ENCODE assay signal across 11 cellular contexts in genomic region chr7:140641532-140642191, GRCh38. TPM values are rescaled to one million over a fixed set of nuclear protein-coding genes. Genes with fewer than 3 reads are reported as not detected.
DNase-seq lines count a peak whose midpoint lies in the region; ATAC-seq and TF ChIP-seq lines count a peak whose summit lies in the region.
"Had no signal": no experiment of that assay in that cellular context is flagged by ENCODE, and none has a peak within 500 bp of the region (broad histone marks: within the 10 kb centered on the region; RNA-seq: fewer than 3 reads in every experiment).

No MANE protein-coding gene starts in this region.

- CTCF ChIA-PET in OCI-LY7 (lab: Charles Lee; ENCODE audit: unreplicated experiment): interaction anchor here (0.6 kb wide), 1 partner anchor 290 kb away, joined by 4 read pairs; no protein-coding TSS in a partner anchor

- no peaks in the 10 kb centered on the region for H3K9me3 ChIP-seq in mesodermal cell (ENCODE audit: control insufficient read depth, low read length)
- H3K9me3 ChIP-seq in tibial nerve: no peaks in the 10 kb centered on the region
- no peaks in the 10 kb centered on the region for H3K9me3 ChIP-seq in OCI-LY7 (ENCODE audit: low read length)

- H3K27me3 Mint-ChIP-seq in activated naive CD8-positive, alpha-beta T cell: peaks cover 31% of the 10 kb centered on the region
- H3K27me3 Mint-ChIP-seq in activated naive CD8-positive, alpha-beta T cell treated with anti-CD3 and anti-CD28 coated beads for 36 hours: peaks cover 63% of the 10 kb centered on the region

- H3K4me3 ChIP-seq in mesodermal cell (ENCODE audit: extremely low read depth, insufficient read depth, low read length, poor library complexity, severe bottlenecking) (peak overlapping the region; percentile 50), tibial nerve (peak overlapping the region in 3 of 4 donors; percentile 51 to 79 (median 66)), OCI-LY7 (ENCODE audit: low read depth, low read length, poor library complexity, severe bottlenecking) (no peak overlapping the region)

- no peaks in the 10 kb centered on the region for H3K36me3 Mint-ChIP-seq in activated naive CD8-positive, alpha-beta T cell
- no peaks in the 10 kb centered on the region for H3K36me3 Mint-ChIP-seq in activated naive CD8-positive, alpha-beta T cell treated with anti-CD3 and anti-CD28 coated beads for 36 hours
- H3K36me3 Mint-ChIP-seq: activated CD8-positive, alpha-beta memory T cell treated with anti-CD3 and anti-CD28 coated beads, Interleukin-2, amount 10 ng/mL, durations not matched to agents 7 days and 5 days; stimulated activated memory B cell treated with anti-CD40 and anti-IgM and Interleukin-4, amounts not matched to agents 10 μg/mL and 1 μg/mL and 100 μg/mL, for 72 hours had no signal

- intact Hi-C loops in OCI-LY7 (cut with micrococcal nuclease; ENCODE audit: unreplicated experiment): no loop called here

- H2AFZ ChIP-seq in OCI-LY7 (ENCODE audit: low read length): no peak overlapping the region

- H3K27me3 ChIP-seq in tibial nerve: peaks cover 0 to 26% of the 10 kb centered on the region in 2 donors

- peaks cover 16% of the 10 kb centered on the region for H3K4me1 Mint-ChIP-seq in activated naive CD8-positive, alpha-beta T cell (ENCODE audit: low read depth)
- peaks cover 10% of the 10 kb centered on the region for H3K4me1 Mint-ChIP-seq in activated naive CD8-positive, alpha-beta T cell treated with anti-CD3 and anti-CD28 coated beads for 36 hours

- H3K4me2 ChIP-seq in OCI-LY7 (ENCODE audit: low read length): no peak overlapping the region

- BruUV-seq in OCI-LY7 (replicated peaks; lab: Mats Ljungman, UMichigan): no TSS peak

- no peaks in the 10 kb centered on the region for H3K9me3 Mint-ChIP-seq in activated naive CD8-positive, alpha-beta T cell (ENCODE audit: low read depth)
- H3K9me3 Mint-ChIP-seq in activated naive CD8-positive, alpha-beta T cell treated with anti-CD3 and anti-CD28 coated beads for 36 hours: no peaks in the 10 kb centered on the region
- H3K9me3 Mint-ChIP-seq: stimulated activated memory B cell treated with anti-CD40 and anti-IgM and Interleukin-4, amounts not matched to agents 10 μg/mL and 1 μg/mL and 100 μg/mL, for 72 hours had no signal

- ATAC-seq in GM18907 (IDR thresholded peaks at IDR 0.05; ENCODE audit: unreplicated experiment): no peak

- H4K20me1 ChIP-seq in OCI-LY7 (ENCODE audit: insufficient read depth, low read length): no peaks in the 10 kb centered on the region

- H3K27ac Mint-ChIP-seq in activated naive CD8-positive, alpha-beta T cell: no peak overlapping the region
- no peak overlapping the region for H3K27ac Mint-ChIP-seq in activated naive CD8-positive, alpha-beta T cell treated with anti-CD3 and anti-CD28 coated beads for 36 hours
- H3K27ac Mint-ChIP-seq: activated CD8-positive, alpha-beta memory T cell treated with anti-CD3 and anti-CD28 coated beads, Interleukin-2, amount 10 ng/mL, durations not matched to agents 7 days and 5 days; stimulated activated memory B cell treated with anti-CD40 and anti-IgM and Interleukin-4, amounts not matched to agents 10 μg/mL and 1 μg/mL and 100 μg/mL, for 72 hours had no signal

- no peaks in the 10 kb centered on the region for H3K79me2 ChIP-seq in OCI-LY7 (ENCODE audit: insufficient read depth, low read depth, low read length)

- peaks cover 24% of the 10 kb centered on the region for H3K4me1 ChIP-seq in mesodermal cell (ENCODE audit: control insufficient read depth, insufficient read depth, low read length, poor library complexity, severe bottlenecking)
- peaks cover 0 to 51% (median 20%) of the 10 kb centered on the region in 4 donors for H3K4me1 ChIP-seq in tibial nerve
- H3K4me1 ChIP-seq in OCI-LY7 (ENCODE audit: insufficient read depth, low read length, poor library complexity, severe bottlenecking): peaks cover 5% of the 10 kb centered on the region

- TF ChIP-seq CTCF in tibial nerve (IDR thresholded peaks at IDR 0.05) (no peak), OCI-LY7 (conservative IDR thresholded peaks at IDR 0.05; ENCODE audit: low read length) (no peak)

- 62% methylated on average over 8 to 11 of the region's 14 CpGs for WGBS in mesodermal cell (ENCODE audit: insufficient coverage in 2 of 2), 2 experiments
- WGBS in tibial nerve, 2 donors: 68% methylated on average over 14 of the region's 14 CpGs

- no peak for TF ChIP-seq EP300 in tibial nerve (IDR thresholded peaks at IDR 0.05)

- TF ChIP-seq POLR2A in tibial nerve (IDR thresholded peaks at IDR 0.05): no peak

- POLR2A ChIA-PET in OCI-LY7 (lab: Charles Lee): interaction anchor here (0.6 kb wide), 1 partner anchor 154 kb away, joined by 4 read pairs; no protein-coding TSS in a partner anchor

- H3K4me3 Mint-ChIP-seq in activated naive CD8-positive, alpha-beta T cell: peak overlapping the region; percentile 33
- H3K4me3 Mint-ChIP-seq in activated naive CD8-positive, alpha-beta T cell treated with anti-CD3 and anti-CD28 coated beads for 36 hours: no peak overlapping the region
- H3K4me3 Mint-ChIP-seq: activated CD8-positive, alpha-beta memory T cell treated with anti-CD3 and anti-CD28 coated beads, Interleukin-2, amount 10 ng/mL, durations not matched to agents 7 days and 5 days had no signal

- no peaks in the 10 kb centered on the region for H3K9me2 ChIP-seq in OCI-LY7 (ENCODE audit: insufficient read depth, low read length)

- H3K36me3 ChIP-seq in mesodermal cell (ENCODE audit: control insufficient read depth, insufficient read depth, low read length): peaks cover 4% of the 10 kb centered on the region
- no peaks in the 10 kb centered on the region for H3K36me3 ChIP-seq in tibial nerve
- H3K36me3 ChIP-seq in OCI-LY7 (ENCODE audit: insufficient read depth, low read length): no peaks in the 10 kb centered on the region

- peak overlapping the region; percentile 69 for H3K27ac ChIP-seq in cingulate gyrus (ENCODE audit: low read depth, low read length)
- H3K27ac ChIP-seq in mesodermal cell (ENCODE audit: low read depth, low read length, severe bottlenecking): peak overlapping the region; percentile 69
- peak overlapping the region; percentile 76 to 85 (median 80) for H3K27ac ChIP-seq in tibial nerve
- no peak overlapping the region for H3K27ac ChIP-seq in OCI-LY7 (ENCODE audit: low read depth, low read length, poor library complexity, severe bottlenecking)
- H3K27ac ChIP-seq: C4-2B had no signal

- no peak for DNase-seq in activated naive CD8-positive, alpha-beta T cell treated with anti-CD3 and anti-CD28 coated beads for 36 hours
- DNase-seq in tibial nerve (ENCODE audit: low spot score in 2 of 2) (no peak), OCI-LY7 (ENCODE audit: low spot score) (no peak)
- DNase-seq in activated CD4-positive, alpha-beta T cell treated with anti-CD3 and anti-CD28 coated beads, Interleukin-2, amount 50 U/mL, for 48 hours: no peak
- DNase-seq: activated CD8-positive, alpha-beta memory T cell treated with anti-CD3 and anti-CD28 coated beads, Interleukin-2, amount 10 ng/mL, durations not matched to agents 7 days and 5 days had no signal

RNA-seq across cellular contexts. Expression of gene DENND2A, which starts 1.0 kb away (rescaled TPM):
- total RNA-seq in activated naive CD8-positive, alpha-beta T cell treated with anti-CD3 and anti-CD28 coated beads for 36 hours: not detected
- 28.9 TPM for polyA plus RNA-seq in mesodermal cell (2013, experiment 1 of 2)
- 30.9 TPM for polyA plus RNA-seq in mesodermal cell (2013, experiment 2 of 2)
- total RNA-seq in tibial nerve: 10 to 100 TPM; 18.3 to 28.0 (median 24.2) TPM
- total RNA-seq in OCI-LY7 (2014; rRNA removed; shearing (Covaris generic)): 0.35 and 0.59 TPM in 2 replicates
- 0.13 TPM in 1 of 2 replicates, not detected in the other for total RNA-seq in OCI-LY7 (2022)

RNA-seq across cellular contexts. Expression of gene ADCK2, which starts 31.1 kb away (rescaled TPM):
- 10 to 100 TPM; 23.3 to 23.9 TPM for total RNA-seq in activated naive CD8-positive, alpha-beta T cell treated with anti-CD3 and anti-CD28 coated beads for 36 hours
- polyA plus RNA-seq in mesodermal cell (2013, experiment 1 of 2): 6.0 TPM
- 4.0 TPM for polyA plus RNA-seq in mesodermal cell (2013, experiment 2 of 2)
- total RNA-seq in tibial nerve: 10 to 100 TPM; 20.7 to 34.5 (median 26.7) TPM
- total RNA-seq in OCI-LY7 (2014; rRNA removed; shearing (Covaris generic)): 56.9 and 60.2 TPM in 2 replicates
- 41.1 and 45.8 TPM in 2 replicates for total RNA-seq in OCI-LY7 (2022)

RNA-seq across cellular contexts. Expression of gene NDUFB2, which starts 54.8 kb away (rescaled TPM):
- 100 to 1,000 TPM; 175 to 196 TPM for total RNA-seq in activated naive CD8-positive, alpha-beta T cell treated with anti-CD3 and anti-CD28 coated beads for 36 hours
- 199 TPM for polyA plus RNA-seq in mesodermal cell (2013, experiment 1 of 2)
- 173 TPM for polyA plus RNA-seq in mesodermal cell (2013, experiment 2 of 2)
- total RNA-seq in tibial nerve: 100 to 1,000 TPM; 122 to 288 (median 162) TPM
- total RNA-seq in OCI-LY7 (2014; rRNA removed; shearing (Covaris generic)): 139 and 158 TPM in 2 replicates
- 87.3 and 114 TPM in 2 replicates for total RNA-seq in OCI-LY7 (2022)

Comparison
In these comparisons a context has a peak if more than half of its experiments do, and no peak if none do; other contexts are left out.
1. RNA of gene DENND2A, which starts 1.0 kb away (total RNA-seq): 18.3 to 28.0 TPM in tibial nerve; 0.13 to 0.59 TPM in OCI-LY7 and not detected in activated naive CD8-positive, alpha-beta T cell treated with anti-CD3 and anti-CD28 coated beads for 36 hours; every median in the first group is over 10 times any median in the second.